In genomic region chr16:1941162-1941923, GRCh38 we compare ENCODE assay signal across 8 cellular contexts. TPM values are rescaled to one million over a fixed set of nuclear protein-coding genes. Genes with fewer than 3 reads are reported as not detected.
DNase-seq lines count a peak whose midpoint lies in the region; ATAC-seq, FAIRE-seq and TF ChIP-seq lines count a peak whose summit lies in the region.

No MANE protein-coding gene starts in this region.

- H3K27ac ChIP-seq in gastroesophageal sphincter, result peak overlapping the region; percentile 92 to 96 (median 96)
- H3K27ac ChIP-seq in small intestine (ENCODE audit: low read depth in 1 of 2, low read length in 1 of 2), result peak overlapping the region; percentile 32 to 47

- H3K27me3 ChIP-seq in gastroesophageal sphincter (no peaks in the 10 kb centered on the region), small intestine (ENCODE audit: control insufficient read depth in 2 of 2, insufficient read depth in 2 of 2, low read length in 2 of 2) (no peaks in the 10 kb centered on the region)

- H3K9me3 ChIP-seq in gastroesophageal sphincter (no peaks in the 10 kb centered on the region), small intestine (ENCODE audit: control insufficient read depth, low read depth) (no peaks in the 10 kb centered on the region)

- DNase-seq in NCI-H510A treated with DMSO at 0.1 percent for 48 hours (lab: John Stamatoyannopoulos, UW) (peak; percentile 24), NCI-H510A (lab: John Stamatoyannopoulos, UW) (no peak), SKM-1 treated with dmso at 0.1 percent for 144 hours (lab: John Stamatoyannopoulos, UW; ENCODE audit: unreplicated experiment) (peak; percentile 46), small intestine (no peak), foreskin fibroblast (no peak), SW 1271 (lab: John Stamatoyannopoulos, UW) (no peak)

- peaks cover 0 to 49% of the 10 kb centered on the region in 2 donors for H3K36me3 ChIP-seq in gastroesophageal sphincter
- peaks cover 4 to 7% of the 10 kb centered on the region in 2 donors for H3K36me3 ChIP-seq in small intestine (ENCODE audit: control insufficient read depth in 2 of 2, insufficient read depth in 2 of 2, low read length in 2 of 2)

- peaks cover 2 to 34% (median 11%) of the 10 kb centered on the region in 3 donors for H3K4me1 ChIP-seq in gastroesophageal sphincter
- H3K4me1 ChIP-seq in small intestine (ENCODE audit: control insufficient read depth in 2 of 2, insufficient read depth in 1 of 2, low read depth in 1 of 2, low read length in 1 of 2), result peaks cover 0 to 2% of the 10 kb centered on the region in 2 donors

- no peak for TF ChIP-seq EP300 in gastroesophageal sphincter (IDR thresholded peaks at IDR 0.05)

- 71 to 72% methylated on average over 6 to 12 of the region's 30 CpGs for WGBS in gastroesophageal sphincter (ENCODE audit: low coverage in 1 of 2), 2 donors
- WGBS in small intestine, 3 donors, result 73 to 82% (median 76%) methylated on average over 28 to 30 of the region's 30 CpGs

- H3K4me3 ChIP-seq in gastroesophageal sphincter (peak overlapping the region in 1 of 2 donors; percentile 87), small intestine (ENCODE audit: low read depth in 1 of 2, low read length in 2 of 2) (no peak overlapping the region), foreskin fibroblast (ENCODE audit: low read depth in 1 of 2, low read length in 2 of 2) (peak overlapping the region in 1 of 2 donors; percentile 76)

- TF ChIP-seq POLR2A in gastroesophageal sphincter (IDR thresholded peaks at IDR 0.05), result no peak

- FAIRE-seq in small intestine (lab: Jason Lieb, UNC), result no peak

- ATAC-seq in gastroesophageal sphincter (no peak), GM21723 (IDR thresholded peaks at IDR 0.05; ENCODE audit: unreplicated experiment) (no peak)

- no peak for TF ChIP-seq CTCF in gastroesophageal sphincter (IDR thresholded peaks at IDR 0.05)
- no peak for TF ChIP-seq CTCF in foreskin fibroblast (IDR thresholded peaks at IDR 0.05; ENCODE audit: low read depth, low read length)

RNA-seq across cellular contexts. Expression of gene MSRB1, which starts 1.7 kb away (rescaled TPM):
- 10 to 100 TPM; 23.8 to 53.7 (median 44.8) TPM for total RNA-seq in gastroesophageal sphincter
- 100 to 1,000 TPM in 1 of 3 donors, 10 to 100 TPM in 2; 50.6 to 105 (median 59.2) TPM for polyA plus RNA-seq in small intestine

RNA-seq across cellular contexts. Expression of gene RPL3L, which starts 13.1 kb away (rescaled TPM):
- not detected for total RNA-seq in gastroesophageal sphincter
- 1 to 10 TPM in 1 of 3 donors, under 1 TPM in 1, not detected in 1; 0.67 to 1.1 TPM for polyA plus RNA-seq in small intestine

RNA-seq across cellular contexts. Expression of gene NDUFB10, which starts 18.0 kb away (rescaled TPM):
- total RNA-seq in gastroesophageal sphincter, result 100 to 1,000 TPM; 214 to 400 (median 243) TPM
- polyA plus RNA-seq in small intestine, result 100 to 1,000 TPM; 329 to 544 (median 423) TPM

RNA-seq across cellular contexts. Expression of gene HS3ST6, which starts 23.1 kb away (rescaled TPM):
- not detected for total RNA-seq in gastroesophageal sphincter
- under 1 TPM in 1 of 3 donors, not detected in 2; 0.04 TPM for polyA plus RNA-seq in small intestine

RNA-seq across cellular contexts. Expression of gene RPS2, which starts 23.3 kb away (rescaled TPM):
- total RNA-seq in gastroesophageal sphincter, result 1,000 to 10,000 TPM in 3 of 4 donors, 100 to 1,000 TPM in 1; 899 to 1,585 (median 1,295) TPM
- polyA plus RNA-seq in small intestine, result 1,000 to 10,000 TPM; 1,075 to 4,112 (median 2,213) TPM

Comparison
In these comparisons a context has a peak if more than half of its experiments do, and no peak if none do; other contexts are left out.
1. DNase-seq: peak in NCI-H510A treated with DMSO at 0.1 percent for 48 hours (single experiment) and SKM-1 treated with dmso at 0.1 percent for 144 hours (single experiment); none in NCI-H510A (single experiment), small intestine (single experiment), foreskin fibroblast (0 of 2) and SW 1271 (0 of 2).